Comparison of ENCODE assay signal across 1 cellular context in the genomic region with DNA sequence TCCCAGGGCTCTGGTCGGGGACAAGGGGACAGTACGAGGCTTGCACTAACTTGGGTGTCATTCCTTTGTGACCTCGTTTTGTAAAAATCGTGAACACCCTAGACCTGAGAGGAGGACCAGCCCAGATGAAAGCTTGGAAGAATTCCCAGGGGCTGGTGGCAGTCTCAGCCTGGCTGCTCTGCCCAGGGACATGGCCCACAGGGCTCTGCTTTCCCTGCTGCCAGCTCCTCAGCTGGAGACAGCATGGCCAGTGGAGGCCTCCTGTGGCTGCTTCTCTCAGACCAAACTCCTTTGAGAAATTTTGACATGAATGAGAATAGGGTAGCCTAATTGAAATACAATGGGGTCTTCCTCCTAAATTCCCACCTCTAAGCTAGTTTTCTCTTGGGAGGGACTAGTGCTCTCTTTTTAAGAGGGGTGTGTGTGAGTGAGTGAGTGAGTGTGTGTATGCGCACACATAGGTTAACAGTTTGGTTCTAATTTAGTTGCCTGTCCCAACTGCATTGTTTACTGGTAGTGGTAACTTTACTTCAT.
A peak's percentile ranks its signal among the peaks of the same experiment; 100 is the strongest.
TF ChIP-seq lines count a peak whose summit lies in the region.

No MANE protein-coding gene starts in this region.

TF ChIP-seq in GM23338, 12 proteins besides CTCF, POLR2A, EP300 and RAD21 (continued from another document):
- TF ChIP-seq, protein P1, sequence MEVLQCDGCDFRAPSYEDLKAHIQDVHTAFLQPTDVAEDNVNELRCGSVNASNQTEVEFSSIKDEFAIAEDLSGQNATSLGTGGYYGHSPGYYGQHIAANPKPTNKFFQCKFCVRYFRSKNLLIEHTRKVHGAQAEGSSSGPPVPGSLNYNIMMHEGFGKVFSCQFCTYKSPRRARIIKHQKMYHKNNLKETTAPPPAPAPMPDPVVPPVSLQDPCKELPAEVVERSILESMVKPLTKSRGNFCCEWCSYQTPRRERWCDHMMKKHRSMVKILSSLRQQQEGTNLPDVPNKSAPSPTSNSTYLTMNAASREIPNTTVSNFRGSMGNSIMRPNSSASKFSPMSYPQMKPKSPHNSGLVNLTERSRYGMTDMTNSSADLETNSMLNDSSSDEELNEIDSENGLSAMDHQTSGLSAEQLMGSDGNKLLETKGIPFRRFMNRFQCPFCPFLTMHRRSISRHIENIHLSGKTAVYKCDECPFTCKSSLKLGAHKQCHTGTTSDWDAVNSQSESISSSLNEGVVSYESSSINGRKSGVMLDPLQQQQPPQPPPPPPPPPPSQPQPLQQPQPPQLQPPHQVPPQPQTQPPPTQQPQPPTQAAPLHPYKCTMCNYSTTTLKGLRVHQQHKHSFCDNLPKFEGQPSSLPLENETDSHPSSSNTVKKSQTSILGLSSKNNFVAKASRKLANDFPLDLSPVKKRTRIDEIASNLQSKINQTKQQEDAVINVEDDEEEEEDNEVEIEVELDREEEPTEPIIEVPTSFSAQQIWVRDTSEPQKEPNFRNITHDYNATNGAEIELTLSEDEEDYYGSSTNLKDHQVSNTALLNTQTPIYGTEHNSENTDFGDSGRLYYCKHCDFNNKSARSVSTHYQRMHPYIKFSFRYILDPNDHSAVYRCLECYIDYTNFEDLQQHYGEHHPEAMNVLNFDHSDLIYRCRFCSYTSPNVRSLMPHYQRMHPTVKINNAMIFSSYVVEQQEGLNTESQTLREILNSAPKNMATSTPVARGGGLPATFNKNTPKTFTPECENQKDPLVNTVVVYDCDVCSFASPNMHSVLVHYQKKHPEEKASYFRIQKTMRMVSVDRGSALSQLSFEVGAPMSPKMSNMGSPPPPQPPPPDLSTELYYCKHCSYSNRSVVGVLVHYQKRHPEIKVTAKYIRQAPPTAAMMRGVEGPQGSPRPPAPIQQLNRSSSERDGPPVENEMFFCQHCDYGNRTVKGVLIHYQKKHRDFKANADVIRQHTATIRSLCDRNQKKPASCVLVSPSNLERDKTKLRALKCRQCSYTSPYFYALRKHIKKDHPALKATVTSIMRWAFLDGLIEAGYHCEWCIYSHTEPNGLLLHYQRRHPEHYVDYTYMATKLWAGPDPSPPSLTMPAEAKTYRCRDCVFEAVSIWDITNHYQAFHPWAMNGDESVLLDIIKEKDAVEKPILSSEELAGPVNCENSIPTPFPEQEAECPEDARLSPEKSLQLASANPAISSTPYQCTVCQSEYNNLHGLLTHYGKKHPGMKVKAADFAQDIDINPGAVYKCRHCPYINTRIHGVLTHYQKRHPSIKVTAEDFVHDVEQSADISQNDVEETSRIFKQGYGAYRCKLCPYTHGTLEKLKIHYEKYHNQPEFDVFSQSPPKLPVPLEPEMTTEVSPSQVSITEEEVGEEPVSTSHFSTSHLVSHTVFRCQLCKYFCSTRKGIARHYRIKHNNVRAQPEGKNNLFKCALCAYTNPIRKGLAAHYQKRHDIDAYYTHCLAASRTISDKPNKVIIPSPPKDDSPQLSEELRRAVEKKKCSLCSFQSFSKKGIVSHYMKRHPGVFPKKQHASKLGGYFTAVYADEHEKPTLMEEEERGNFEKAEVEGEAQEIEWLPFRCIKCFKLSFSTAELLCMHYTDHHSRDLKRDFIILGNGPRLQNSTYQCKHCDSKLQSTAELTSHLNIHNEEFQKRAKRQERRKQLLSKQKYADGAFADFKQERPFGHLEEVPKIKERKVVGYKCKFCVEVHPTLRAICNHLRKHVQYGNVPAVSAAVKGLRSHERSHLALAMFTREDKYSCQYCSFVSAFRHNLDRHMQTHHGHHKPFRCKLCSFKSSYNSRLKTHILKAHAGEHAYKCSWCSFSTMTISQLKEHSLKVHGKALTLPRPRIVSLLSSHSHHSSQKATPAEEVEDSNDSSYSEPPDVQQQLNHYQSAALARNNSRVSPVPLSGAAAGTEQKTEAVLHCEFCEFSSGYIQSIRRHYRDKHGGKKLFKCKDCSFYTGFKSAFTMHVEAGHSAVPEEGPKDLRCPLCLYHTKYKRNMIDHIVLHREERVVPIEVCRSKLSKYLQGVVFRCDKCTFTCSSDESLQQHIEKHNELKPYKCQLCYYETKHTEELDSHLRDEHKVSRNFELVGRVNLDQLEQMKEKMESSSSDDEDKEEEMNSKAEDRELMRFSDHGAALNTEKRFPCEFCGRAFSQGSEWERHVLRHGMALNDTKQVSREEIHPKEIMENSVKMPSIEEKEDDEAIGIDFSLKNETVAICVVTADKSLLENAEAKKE (CRISPR knock-in tag; IDR thresholded peaks at IDR 0.05) = 0 out of 2 replicates have a peak, but pooled peaks have one; percentile 16
